In the genomic region with DNA sequence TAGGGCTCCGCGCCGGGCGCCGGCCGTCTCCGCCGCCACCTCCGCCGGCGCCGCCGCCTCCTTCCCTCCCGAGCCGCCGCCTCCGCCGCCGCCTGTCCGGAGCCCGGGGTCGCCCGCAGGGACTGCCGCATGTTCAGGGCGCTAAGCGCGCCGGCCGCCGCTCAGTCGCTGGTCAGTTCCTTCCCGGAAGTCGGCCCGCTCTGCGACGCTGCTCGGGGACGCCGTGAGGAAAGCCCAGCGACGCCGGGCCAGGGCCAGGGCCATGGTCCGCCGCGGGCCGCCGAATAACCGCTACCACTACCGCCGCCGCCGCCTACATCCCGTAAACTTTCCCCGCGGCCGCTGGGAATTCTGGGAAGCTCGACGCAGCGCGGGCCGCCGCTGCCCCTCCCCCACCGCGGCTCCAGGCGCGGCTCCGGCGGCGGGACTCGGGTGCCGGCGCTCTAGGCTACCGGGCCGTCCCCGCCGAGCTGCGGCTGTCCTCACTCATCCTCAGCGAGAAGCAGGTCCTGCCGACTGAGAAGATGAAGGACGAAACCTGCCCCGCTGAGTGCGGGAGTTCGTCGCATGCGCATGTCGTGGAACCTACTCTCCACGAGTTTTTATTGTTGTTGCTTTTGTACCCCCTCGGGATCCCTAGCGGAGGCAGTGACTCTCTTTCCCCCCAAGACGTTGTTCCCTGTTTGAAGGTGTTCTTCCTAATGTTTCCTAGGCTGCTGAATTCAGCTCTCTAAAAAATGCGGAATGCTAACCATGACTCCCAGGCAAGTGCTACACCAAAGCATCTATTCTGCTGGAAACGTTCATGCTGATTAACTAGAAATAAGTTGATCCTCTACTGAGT, we compare ENCODE assay signal across 7 cellular contexts.
DNase-seq lines count a peak whose midpoint lies in the region; ATAC-seq lines count a peak whose summit lies in the region.

A gene (minus strand): TSS at position 299 of the 844 bp plus-strand sequence. CDS start 339 bp downstream, outside the sequence.

- peaks cover 24% of the 10 kb centered on the region for H3K4me1 ChIP-seq in iPS-20b (ENCODE audit: insufficient read depth, low read length)

- H3K27ac ChIP-seq in iPS-20b (ENCODE audit: low read length) (peak within 1 kb of the TSS; percentile 78), skin epidermis (peak within 1 kb of the TSS; percentile 60 to 99 (median 92))

- DNase-seq in NCI-H2029 (lab: John Stamatoyannopoulos, UW) (peak; percentile 80), UCSD-AML1 (lab: John Stamatoyannopoulos, UW; ENCODE audit: unreplicated experiment) (peak; percentile 73), brain pericyte (ENCODE audit: low read depth, low spot score) (peak; percentile 56)

- peak; percentile 59 for ATAC-seq in GM18502 (IDR thresholded peaks at IDR 0.05; ENCODE audit: poor library complexity, unreplicated experiment)
- peak; percentile 56 for ATAC-seq in HG02852 (IDR thresholded peaks at IDR 0.05; ENCODE audit: unreplicated experiment)

- H3K9me3 ChIP-seq in iPS-20b (ENCODE audit: insufficient read depth, low read depth, low read length): no peaks in the 10 kb centered on the region

- H3K4me3 ChIP-seq in iPS-20b (ENCODE audit: low read length) (peak within 1 kb of the TSS; percentile 99), skin epidermis (peak within 1 kb of the TSS; percentile 59 to 96 (median 92))

- peak within 1 kb of the TSS; percentile 93 for H3K9ac ChIP-seq in iPS-20b (ENCODE audit: low read depth, low read length)

- H3K27me3 ChIP-seq in iPS-20b (ENCODE audit: insufficient read depth, low read length): no peaks in the 10 kb centered on the region

- peaks cover 14% of the 10 kb centered on the region for H3K36me3 ChIP-seq in iPS-20b (ENCODE audit: insufficient read depth, low read depth, low read length)

Comparison
In these comparisons a context has a peak if more than half of its experiments do, and no peak if none do; other contexts are left out.
1. Peak in every context shown above with its lines: DNase-seq, ATAC-seq, H3K4me3 ChIP-seq and H3K27ac ChIP-seq.